In genomic region chr21:42466700-42467612, GRCh38 we compare ENCODE assay signal across 1 cellular context.
TF ChIP-seq lines count a peak whose summit lies in the region.

No MANE protein-coding gene starts in this region.

TF ChIP-seq in HEK293, 187 proteins besides CTCF, POLR2A, EP300 and RAD21 (continued from another document):
- 0 out of 2 replicates have a peak, but pooled peaks have one; percentile 17 for TF ChIP-seq PRDM10 (tag by site-specific recombination; IDR thresholded peaks at IDR 0.05)
- no peak for TF ChIP-seq BCL11A (tag by site-specific recombination; IDR thresholded peaks at IDR 0.05; ENCODE audit: low read depth)
- TF ChIP-seq ZBTB8A (tag by site-specific recombination; IDR thresholded peaks at IDR 0.05), result no peak
- no peak for TF ChIP-seq PRDM2 (tag by site-specific recombination; IDR thresholded peaks at IDR 0.05; ENCODE audit: borderline replicate concordance)
- no peak for TF ChIP-seq ZBTB48 (tag by site-specific recombination; IDR thresholded peaks at IDR 0.05)
- TF ChIP-seq ZNF501 (tag by site-specific recombination; IDR thresholded peaks at IDR 0.05), result no peak
- no peak for TF ChIP-seq SALL2 (tag by site-specific recombination; IDR thresholded peaks at IDR 0.05; ENCODE audit: borderline replicate concordance)
- TF ChIP-seq ZBTB21 (tag by site-specific recombination; IDR thresholded peaks at IDR 0.05), result no peak
- no peak for TF ChIP-seq ZNF174 (tag by site-specific recombination; IDR thresholded peaks at IDR 0.05)
